1 cellular context compared by ENCODE assay signal in genomic region chr3:99978221-99978620, GRCh38.
TF ChIP-seq lines count a peak whose summit lies in the region.

No MANE protein-coding gene starts in this region.

TF ChIP-seq in SK-N-SH treated with all-trans-retinoic acid at 6 μM for 48 hours, 23 proteins besides CTCF, POLR2A, EP300 and RAD21 (continued from another document):
- TF ChIP-seq BACH2 (CRISPR knock-in tag; IDR thresholded peaks at IDR 0.05; ENCODE audit: borderline replicate concordance) = no peak
